26 cellular contexts compared by ENCODE assay signal in the genomic region with DNA sequence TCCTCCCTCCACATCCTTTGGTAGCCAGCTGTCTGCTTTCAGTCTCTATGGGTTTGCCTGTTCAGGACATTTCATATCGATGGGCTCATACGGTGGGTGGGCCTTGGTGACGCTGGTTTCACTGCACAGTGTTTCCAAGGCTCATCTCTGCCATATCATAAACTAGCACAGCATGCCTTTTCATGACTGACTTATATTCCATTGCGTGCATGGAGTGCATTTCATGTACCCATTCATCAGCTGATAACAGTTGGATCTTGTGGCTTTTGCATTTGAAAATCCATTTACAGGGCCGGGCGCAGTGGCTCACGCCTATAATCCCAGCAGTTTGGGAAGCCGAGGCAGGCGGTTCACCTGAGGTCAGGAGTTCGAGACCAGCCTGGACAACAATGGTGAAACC.
"Had no signal": no experiment of that assay in that cellular context is flagged by ENCODE, and none has a peak within 500 bp of the region (broad histone marks: within the 10 kb centered on the region; RNA-seq: fewer than 3 reads in every experiment).

No MANE protein-coding gene starts in this region.

- H3K4me1 ChIP-seq: stomach, suprapubic skin, thyroid gland, tibial artery, tibial nerve, transverse colon, upper lobe of left lung, upper lobe of right lung, uterus, vagina had no signal

- ATAC-seq: stimulated activated effector memory CD8-positive, alpha-beta T cell treated with anti-CD3 and anti-CD28 coated beads, Interleukin-12 subunit alpha, Interleukin-12 subunit beta, amount 100 ng/mL, for 72 hours; stimulated activated memory B cell treated with anti-CD40 and anti-IgM and Interleukin-4, amounts not matched to agents 10 μg/mL and 1 μg/mL and 100 μg/mL, for 72 hours; stimulated activated naive B cell treated with anti-CD40 and anti-IgM and Interleukin-4, amounts not matched to agents 10 μg/mL and 1 μg/mL and 100 μg/mL, for 72 hours; stimulated activated naive CD8-positive, alpha-beta T cell treated with anti-CD3 and anti-CD28 coated beads, Interleukin-15, amount 100 ng/mL, for 72 hours; stimulated activated naive CD8-positive, alpha-beta T cell treated with anti-CD3 and anti-CD28 coated beads, Interleukin-15, Interleukin-2, amounts not matched to agents 100 U/mL and 50 U/mL, for 24 hours; upper lobe of right lung had no signal

- H3K27me3 ChIP-seq: stomach, suprapubic skin, testis, thyroid gland, tibial artery, tibial nerve, transverse colon, upper lobe of left lung, upper lobe of right lung, uterus, vagina had no signal

- H3K9me3 ChIP-seq: stomach, suprapubic skin, testis, thoracic aorta, thyroid gland, tibial artery, tibial nerve, transverse colon, upper lobe of left lung, upper lobe of right lung, uterus, vagina had no signal

- DNase-seq: stimulated activated CD4-positive, alpha-beta T cell treated with anti-CD3 and anti-CD28 coated beads, Interleukin-4, amount 100 ng/mL, for 1 hour; stimulated activated CD4-positive, alpha-beta T cell treated with anti-CD3 and anti-CD28 coated beads, Interleukin-4, amount 100 ng/mL, for 24 hours; stimulated activated CD4-positive, alpha-beta T cell treated with anti-CD3 and anti-CD28 coated beads, Interleukin-4, amount 100 ng/mL, for 4 hours; stimulated activated CD8-positive, alpha-beta memory T cell treated with anti-CD3 and anti-CD28 coated beads, Interleukin-4, amount 100 ng/mL, for 48 hours; stimulated activated naive B cell treated with anti-CD40 and anti-IgM and Interleukin-4, amounts not matched to agents 10 μg/mL and 1 μg/mL and 100 μg/mL, for 72 hours; stimulated activated naive CD4-positive, alpha-beta T cell; stimulated activated naive CD4-positive, alpha-beta T cell treated with Interleukin-2 at 50 U/mL for 16 hours; stimulated activated naive CD8-positive, alpha-beta T cell treated with anti-CD3 and anti-CD28 coated beads, Interleukin-15, amount 100 ng/mL, for 72 hours; stimulated activated naive CD8-positive, alpha-beta T cell treated with anti-CD3 and anti-CD28 coated beads, Interleukin-15, Interleukin-2, amounts not matched to agents 100 U/mL and 50 U/mL, for 24 hours; stomach; substantia nigra; testis; thyroid gland; tibial artery; transverse colon; trophoblast cell; upper lobe of left lung; upper lobe of right lung; uterus had no signal

- H3K36me3 ChIP-seq: stomach, suprapubic skin, thoracic aorta, thyroid gland, tibial artery, tibial nerve, transverse colon, upper lobe of left lung, upper lobe of right lung, uterus, vagina had no signal

- H3K4me3 ChIP-seq: stomach, suprapubic skin, testis, thoracic aorta, thyroid gland, tibial artery, tibial nerve, transverse colon, upper lobe of left lung, upper lobe of right lung, uterus, vagina had no signal

- H3K27ac ChIP-seq: stomach, suprapubic skin, testis, thoracic aorta, thyroid gland, tibial artery, tibial nerve, transverse colon, upper lobe of left lung, upper lobe of right lung, uterus, vagina had no signal

- FAIRE-seq: urothelium cell line had no signal
